Comparison of ENCODE assay signal across 24 cellular contexts in the genomic region with DNA sequence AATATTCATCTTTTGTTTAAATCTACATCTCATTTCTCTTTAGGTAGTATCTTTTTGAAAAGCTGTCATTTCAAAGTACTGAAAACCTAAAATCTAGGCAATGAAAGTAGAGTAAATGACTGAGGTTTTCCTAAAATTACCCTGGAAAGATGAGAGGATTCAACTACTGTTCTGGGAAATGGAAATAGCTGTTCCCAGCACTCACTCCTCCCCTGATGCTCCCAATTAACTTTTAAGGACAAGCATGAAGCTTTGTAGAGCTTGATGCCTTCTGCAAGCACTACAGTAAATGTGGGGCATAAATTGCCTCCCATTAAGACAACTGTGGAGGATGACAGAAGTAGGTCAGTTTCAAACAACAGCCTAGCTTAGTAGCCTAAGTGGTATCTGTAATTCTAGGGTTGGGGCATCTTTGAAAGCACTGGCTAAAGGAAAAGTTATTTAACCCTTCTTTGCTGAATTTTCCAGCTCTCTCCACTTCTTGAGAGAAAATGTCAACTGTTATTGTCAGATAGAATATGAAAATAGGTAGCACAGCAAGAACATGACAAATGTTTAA.
"Had no signal": no experiment of that assay in that cellular context is flagged by ENCODE, and none has a peak within 500 bp of the region (broad histone marks: within the 10 kb centered on the region; RNA-seq: fewer than 3 reads in every experiment).

No MANE protein-coding gene starts in this region.

- H3K27ac Mint-ChIP-seq: activated naive CD8-positive, alpha-beta T cell treated with anti-CD3 and anti-CD28 coated beads, Interleukin-2, amount 10 ng/mL, durations not matched to agents 7 days and 5 days; T-helper 2 cell treated with Interferon-gamma antibody and Interleukin-4, amounts not matched to agents 5 μg/mL and 100 μg/mL, for 36 hours had no signal

- H3K36me3 ChIP-seq: adrenal gland had no signal

- H3K9me3 Mint-ChIP-seq: activated naive CD8-positive, alpha-beta T cell treated with anti-CD3 and anti-CD28 coated beads, Interleukin-2, amount 10 ng/mL, durations not matched to agents 7 days and 5 days; T-helper 2 cell treated with Interferon-gamma antibody and Interleukin-4, amounts not matched to agents 5 μg/mL and 100 μg/mL, for 36 hours had no signal

- H3K9me3 ChIP-seq: adrenal gland, SK-N-SH had no signal

- H3K4me2 ChIP-seq: KMS-11, SK-N-SH had no signal

- H3K9ac ChIP-seq: KMS-11, SK-N-SH had no signal

- H3K27me3 ChIP-seq: adrenal gland had no signal

- ATAC-seq: activated CD4-positive, CD25-positive, alpha-beta regulatory T cell treated with anti-CD3 and anti-CD28 coated beads, Interleukin-2, amount 50 U/mL, for 24 hours; Panc1; Right ventricle myocardium inferior had no signal

- H3K27me3 Mint-ChIP-seq: activated naive CD8-positive, alpha-beta T cell treated with anti-CD3 and anti-CD28 coated beads, Interleukin-2, amount 10 ng/mL, durations not matched to agents 7 days and 5 days had no signal

- H3K4me3 Mint-ChIP-seq: activated naive CD8-positive, alpha-beta T cell treated with anti-CD3 and anti-CD28 coated beads, Interleukin-2, amount 10 ng/mL, durations not matched to agents 7 days and 5 days; T-helper 2 cell treated with Interferon-gamma antibody and Interleukin-4, amounts not matched to agents 5 μg/mL and 100 μg/mL, for 36 hours had no signal

- H3K27ac ChIP-seq: adrenal gland, KMS-11 had no signal

- H3K4me3 ChIP-seq: adrenal gland had no signal

- H3K9me2 ChIP-seq: SK-N-SH had no signal

- DNase-seq: activated CD4-positive, alpha-beta T cell treated with anti-CD3 and anti-CD28 coated beads for 4 hours; activated CD4-positive, alpha-beta T cell treated with anti-CD3 and anti-CD28 coated beads, Interleukin-2, amount 50 U/mL, for 48 hours; activated CD8-positive, alpha-beta memory T cell treated with anti-CD3 and anti-CD28 coated beads, Interleukin-2, amount 50 U/mL, for 48 hours; activated naive CD4-positive, alpha-beta T cell treated with anti-CD3 and anti-CD28 coated beads, Interleukin-2, amount 50 U/mL, for 16 hours; activated naive CD8-positive, alpha-beta T cell treated with anti-CD3 and anti-CD28 coated beads, Interleukin-2, amount 10 ng/mL, durations not matched to agents 7 days and 5 days; activated T-cell treated with anti-CD3 and anti-CD28 coated beads, Interleukin-2, amount 50 U/mL, for 1 hour; adrenal gland; anterior cingulate cortex; NCI-H1092; NCI-H146; NCI-H1930; NCI-H446 treated with DMSO at 0.1 percent for 48 hours; NCI-H524 treated with DMSO at 0.1 percent for 48 hours; NCI-H774; NK-92 treated with Interleukin-12 subunit alpha and Interleukin-12 subunit beta, amount 100 ng/mL, for 24 hours; OCI-M1; RPMI8226; SK-N-SH; SW 1271 had no signal
